8 cellular contexts compared by ENCODE assay signal in genomic region chr7:130887182-130888016, GRCh38.
DNase-seq lines count a peak whose midpoint lies in the region; ATAC-seq and TF ChIP-seq lines count a peak whose summit lies in the region.

No MANE protein-coding gene starts in this region.

- in situ Hi-C loops in KBM-7 (cut with MboI; ENCODE audit: low pct_unique_long_range_greater_than_20kb, low sequenced_read_pairs), result no loop called here

- peaks cover 61% of the 10 kb centered on the region for H3K4me1 Mint-ChIP-seq in activated T-cell treated with anti-CD3 and anti-CD28 coated beads, Interleukin-2, amount 50 U/mL, for 72 hours (ENCODE audit: low read depth)

- H3K27ac ChIP-seq in foreskin keratinocyte (peak overlapping the region; percentile 66), substantia nigra (ENCODE audit: low read depth, low read length, poor library complexity, severe bottlenecking) (peak overlapping the region; percentile 7)

- TF ChIP-seq CTCF in foreskin keratinocyte (conservative IDR thresholded peaks at IDR 0.05), result no peak

- peak overlapping the region in 1 of 2 donors; percentile 31 for H3K4me3 Mint-ChIP-seq in activated T-cell treated with anti-CD3 and anti-CD28 coated beads, Interleukin-2, amount 50 U/mL, for 72 hours

- no peaks in the 10 kb centered on the region for H3K27me3 Mint-ChIP-seq in activated T-cell treated with anti-CD3 and anti-CD28 coated beads, Interleukin-2, amount 50 U/mL, for 72 hours (ENCODE audit: low read depth)

- no peaks in the 10 kb centered on the region for H3K27me3 ChIP-seq in foreskin keratinocyte

- peaks cover 53% of the 10 kb centered on the region for H3K4me1 ChIP-seq in foreskin keratinocyte

- no peaks in the 10 kb centered on the region for H3K9me3 Mint-ChIP-seq in activated T-cell treated with anti-CD3 and anti-CD28 coated beads, Interleukin-2, amount 50 U/mL, for 72 hours

- DNase-seq in activated CD4-positive, CD25-positive, alpha-beta regulatory T cell (lab: John Stamatoyannopoulos, UW), result no peak
- no peak for DNase-seq in activated T-cell treated with anti-CD3 and anti-CD28 coated beads, Interleukin-2, amount 50 U/mL, for 72 hours
- peak in 1 of 2 donors; percentile 83 for DNase-seq in foreskin keratinocyte
- no peak for DNase-seq in substantia nigra (lab: John Stamatoyannopoulos, UW)
- DNase-seq in NK-92 (lab: John Stamatoyannopoulos, UW; ENCODE audit: unreplicated experiment), result no peak
- no peak for DNase-seq in KBM-7

- peak overlapping the region; percentile 85 for H3K27ac Mint-ChIP-seq in activated T-cell treated with anti-CD3 and anti-CD28 coated beads, Interleukin-2, amount 50 U/mL, for 72 hours

- ATAC-seq in activated CD4-positive, CD25-positive, alpha-beta regulatory T cell treated with anti-CD3 and anti-CD28 coated beads, Interleukin-2, amount 50 U/mL, for 24 hours, result peak; percentile 4 to 7
- peak in 1 of 2 donors; percentile 14 for ATAC-seq in activated T-cell treated with anti-CD3 and anti-CD28 coated beads, Interleukin-2, amount 50 U/mL, for 72 hours (replicated peaks in 1 of 2)
- ATAC-seq in foreskin keratinocyte (peak; percentile 54), GM18870 (IDR thresholded peaks at IDR 0.05; ENCODE audit: unreplicated experiment) (no peak)

- H3K36me3 Mint-ChIP-seq in activated T-cell treated with anti-CD3 and anti-CD28 coated beads, Interleukin-2, amount 50 U/mL, for 72 hours (ENCODE audit: insufficient read depth in 2 of 2), result peaks cover 28 to 64% of the 10 kb centered on the region in 2 donors
